In genomic region chr6:124334359-124334758, GRCh38 we compare ENCODE assay signal across 25 cellular contexts.
"Had no signal": no experiment of that assay in that cellular context is flagged by ENCODE, and none has a peak within 500 bp of the region (broad histone marks: within the 10 kb centered on the region; RNA-seq: fewer than 3 reads in every experiment).

No MANE protein-coding gene starts in this region.

- H2AFZ ChIP-seq: PC-9 had no signal

- H3K36me3 Mint-ChIP-seq: activated CD4-positive, alpha-beta memory T cell treated with anti-CD3 and anti-CD28 coated beads for 36 hours; brain had no signal

- H3K27me3 Mint-ChIP-seq: activated CD4-positive, alpha-beta memory T cell treated with anti-CD3 and anti-CD28 coated beads for 36 hours; activated CD4-positive, alpha-beta T cell treated with anti-CD3 and anti-CD28 coated beads, Interleukin-2, amount 10 ng/mL, durations not matched to agents 7 days and 5 days; activated T-helper 17 cell treated with anti-CD3 and anti-CD28 coated beads, Interleukin-2, amount 50 U/mL, for 72 hours; brain; central memory CD8-positive, alpha-beta T cell; T-helper 17 cell had no signal

- ATAC-seq: activated T-helper 17 cell treated with anti-CD3 and anti-CD28 coated beads, Interleukin-2, amount 50 U/mL, for 72 hours; T-helper 17 cell had no signal

- FAIRE-seq: astrocyte, TTC549 had no signal

- H3K27ac Mint-ChIP-seq: activated CD4-positive, alpha-beta memory T cell treated with anti-CD3 and anti-CD28 coated beads for 36 hours; activated CD4-positive, alpha-beta T cell treated with anti-CD3 and anti-CD28 coated beads, Interleukin-2, amount 10 ng/mL, durations not matched to agents 7 days and 5 days; activated T-helper 17 cell treated with anti-CD3 and anti-CD28 coated beads, Interleukin-2, amount 50 U/mL, for 72 hours; brain; T-helper 17 cell had no signal

- H3K9me3 Mint-ChIP-seq: activated CD4-positive, alpha-beta T cell treated with anti-CD3 and anti-CD28 coated beads, Interleukin-2, amount 10 ng/mL, durations not matched to agents 7 days and 5 days; activated T-helper 17 cell treated with anti-CD3 and anti-CD28 coated beads, Interleukin-2, amount 50 U/mL, for 72 hours; brain had no signal

- DNase-seq: activated CD4-positive, alpha-beta memory T cell treated with anti-CD3 and anti-CD28 coated beads for 36 hours; activated CD4-positive, alpha-beta T cell treated with anti-CD3 and anti-CD28 coated beads, Interleukin-2, amount 10 ng/mL, durations not matched to agents 7 days and 5 days; activated CD4-positive, CD25-positive, alpha-beta regulatory T cell; activated CD8-positive, alpha-beta memory T cell treated with anti-CD3 and anti-CD28 coated beads for 24 hours; activated gamma-delta T cell treated with Interleukin-2 at 50 U/mL for 16 hours; activated naive CD4-positive, alpha-beta T cell treated with anti-CD3 and anti-CD28 coated beads, Interleukin-2, amount 50 U/mL, for 16 hours; activated T-cell treated with anti-CD3 and anti-CD28 coated beads, Interleukin-2, amount 50 U/mL, for 48 hours; amygdala; Kasumi-1; NCI-H1048; NCI-H1694; NCI-H2029; NCI-H2107; NCI-H345; NCI-H510A; NCI-H69; PC-9; SIG-M5; T-helper 17 cell; T-helper 9 cell had no signal

- H3K27ac ChIP-seq: PC-9 had no signal

- H3K4me3 ChIP-seq: PC-9 had no signal

- H3K4me2 ChIP-seq: PC-9 had no signal

- H3K4me3 Mint-ChIP-seq: activated CD4-positive, alpha-beta memory T cell treated with anti-CD3 and anti-CD28 coated beads for 36 hours; activated CD4-positive, alpha-beta T cell treated with anti-CD3 and anti-CD28 coated beads, Interleukin-2, amount 10 ng/mL, durations not matched to agents 7 days and 5 days; activated T-helper 17 cell treated with anti-CD3 and anti-CD28 coated beads, Interleukin-2, amount 50 U/mL, for 72 hours; brain; central memory CD8-positive, alpha-beta T cell; T-helper 17 cell had no signal

- H3K4me1 Mint-ChIP-seq: activated CD4-positive, alpha-beta T cell treated with anti-CD3 and anti-CD28 coated beads, Interleukin-2, amount 10 ng/mL, durations not matched to agents 7 days and 5 days; activated T-helper 17 cell treated with anti-CD3 and anti-CD28 coated beads, Interleukin-2, amount 50 U/mL, for 72 hours; brain; central memory CD8-positive, alpha-beta T cell; T-helper 17 cell had no signal
